In genomic region chr1:204266504-204267034, GRCh38 we compare ENCODE assay signal across 1 cellular context.
TF ChIP-seq lines count a peak whose summit lies in the region.

No MANE protein-coding gene starts in this region.

TF ChIP-seq in HepG2, 621 proteins besides CTCF, POLR2A, EP300 and RAD21 (continued from another document and continues in another):
- TF ChIP-seq ZBTB14 (CRISPR knock-in tag; IDR thresholded peaks at IDR 0.05) (no peak), ZNF746 (CRISPR knock-in tag; IDR thresholded peaks at IDR 0.05) (no peak), HNRNPUL1 (IDR thresholded peaks at IDR 0.05; ENCODE audit: low read depth, low read length) (peak; percentile 71; the same call in 1 of the 2 replicates), ZNF713 (CRISPR knock-in tag; IDR thresholded peaks at IDR 0.05) (no peak), ZNF282 (IDR thresholded peaks at IDR 0.05; ENCODE audit: partially characterized antibody) (no peak), ZNF253 (CRISPR knock-in tag; IDR thresholded peaks at IDR 0.05; ENCODE audit: borderline replicate concordance) (no peak), ZNF674 (CRISPR knock-in tag; IDR thresholded peaks at IDR 0.05; ENCODE audit: low read depth) (no peak), ZNF326 (CRISPR knock-in tag; IDR thresholded peaks at IDR 0.05; ENCODE audit: borderline replicate concordance) (no peak), ZNF574 (CRISPR knock-in tag; IDR thresholded peaks at IDR 0.05) (peak; percentile 13; the same call in 1 of the 2 replicates), RFXANK (CRISPR knock-in tag; IDR thresholded peaks at IDR 0.05) (no peak), ZNF598 (CRISPR knock-in tag; IDR thresholded peaks at IDR 0.05; ENCODE audit: borderline replicate concordance) (no peak), MTERF4 (CRISPR knock-in tag; IDR thresholded peaks at IDR 0.05) (no peak), RBAK (CRISPR knock-in tag; IDR thresholded peaks at IDR 0.05) (no peak), ZNF878 (CRISPR knock-in tag; IDR thresholded peaks at IDR 0.05) (no peak), ZNF576 (CRISPR knock-in tag; IDR thresholded peaks at IDR 0.05) (no peak), NBN (conservative IDR thresholded peaks at IDR 0.05) (no peak), ZFP41 (CRISPR knock-in tag; IDR thresholded peaks at IDR 0.05; ENCODE audit: borderline replicate concordance) (no peak), ZNF407 (CRISPR knock-in tag; IDR thresholded peaks at IDR 0.05; ENCODE audit: not compliant biosample characterization) (no peak), ZBTB33 (CRISPR knock-in tag; IDR thresholded peaks at IDR 0.05) (no peak), ZNF383 (CRISPR knock-in tag; IDR thresholded peaks at IDR 0.05; ENCODE audit: borderline replicate concordance) (no peak), RFXAP (CRISPR knock-in tag; IDR thresholded peaks at IDR 0.05; ENCODE audit: borderline replicate concordance) (no peak; the same call in 1 of the 2 replicates), ZFP1 (CRISPR knock-in tag; IDR thresholded peaks at IDR 0.05) (0 out of 2 replicates have a peak, but pooled peaks have one; percentile 45), SIN3A (IDR thresholded peaks at IDR 0.05; ENCODE audit: borderline replicate concordance, low read depth, low read length) (peak; percentile 73; the same call in 1 of the 2 replicates), PCBP1 (IDR thresholded peaks at IDR 0.05; ENCODE audit: borderline replicate concordance, low read depth, low read length) (no peak), HMG20A (CRISPR knock-in tag; IDR thresholded peaks at IDR 0.05; ENCODE audit: borderline replicate concordance) (peak; percentile 50; the same call in 1 of the 2 replicates), CREM (IDR thresholded peaks at IDR 0.05) (peak; percentile 30; the same call in 1 of the 2 replicates), CREM (CRISPR knock-in tag; IDR thresholded peaks at IDR 0.05) (no peak), ZNF614 (CRISPR knock-in tag; IDR thresholded peaks at IDR 0.05; ENCODE audit: borderline replicate concordance) (peak; percentile 66; the same call in 1 of the 2 replicates), ZEB1 (IDR thresholded peaks at IDR 0.05; ENCODE audit: insufficient replicate concordance, low read depth) (no peak), TOE1 (CRISPR knock-in tag; IDR thresholded peaks at IDR 0.05) (no peak), ZBTB40 (IDR thresholded peaks at IDR 0.05) (no peak), ZBTB40 (CRISPR knock-in tag; IDR thresholded peaks at IDR 0.05) (no peak)
